Comparison of ENCODE assay signal across 8 cellular contexts in genomic region chr21:43352568-43353281, GRCh38.
DNase-seq lines count a peak whose midpoint lies in the region; ATAC-seq lines count a peak whose summit lies in the region.

No MANE protein-coding gene starts in this region.

- peak overlapping the region; percentile 45 to 86 (median 82) for H3K27ac Mint-ChIP-seq in CD4-positive, CD25-positive, alpha-beta regulatory T cell
- H3K27ac Mint-ChIP-seq in activated naive CD8-positive, alpha-beta T cell treated with anti-CD3 and anti-CD28 coated beads, Interleukin-2, amount 50 U/mL, for 24 hours: peak overlapping the region; percentile 83

- no peaks in the 10 kb centered on the region for H3K9me3 Mint-ChIP-seq in CD4-positive, CD25-positive, alpha-beta regulatory T cell
- H3K9me3 Mint-ChIP-seq in activated naive CD8-positive, alpha-beta T cell treated with anti-CD3 and anti-CD28 coated beads, Interleukin-2, amount 50 U/mL, for 24 hours: no peaks in the 10 kb centered on the region

- no peaks in the 10 kb centered on the region for H3K36me3 Mint-ChIP-seq in CD4-positive, CD25-positive, alpha-beta regulatory T cell
- H3K36me3 Mint-ChIP-seq in activated naive CD8-positive, alpha-beta T cell treated with anti-CD3 and anti-CD28 coated beads, Interleukin-2, amount 50 U/mL, for 24 hours (ENCODE audit: low read depth): no peaks in the 10 kb centered on the region

- no peak overlapping the region for H3K4me3 Mint-ChIP-seq in CD4-positive, CD25-positive, alpha-beta regulatory T cell
- H3K4me3 Mint-ChIP-seq in activated naive CD8-positive, alpha-beta T cell treated with anti-CD3 and anti-CD28 coated beads, Interleukin-2, amount 50 U/mL, for 24 hours: no peak overlapping the region

- peaks cover 0 to 11% (median 5%) of the 10 kb centered on the region in 4 donors for H3K4me1 Mint-ChIP-seq in CD4-positive, CD25-positive, alpha-beta regulatory T cell
- peaks cover 8% of the 10 kb centered on the region for H3K4me1 Mint-ChIP-seq in activated naive CD8-positive, alpha-beta T cell treated with anti-CD3 and anti-CD28 coated beads, Interleukin-2, amount 50 U/mL, for 24 hours

- peak; percentile 23 to 69 (median 34) for DNase-seq in CD4-positive, CD25-positive, alpha-beta regulatory T cell
- no peak for DNase-seq in activated naive CD8-positive, alpha-beta T cell treated with anti-CD3 and anti-CD28 coated beads, Interleukin-2, amount 50 U/mL, for 24 hours
- DNase-seq in NCI-H748 (lab: John Stamatoyannopoulos, UW; ENCODE audit: unreplicated experiment) (no peak), NCI-H446 treated with DMSO at 0.1 percent for 48 hours (lab: John Stamatoyannopoulos, UW) (no peak), AML-193 (lab: John Stamatoyannopoulos, UW) (no peak), NCI-H2029 (lab: John Stamatoyannopoulos, UW) (no peak)

- H3K27ac ChIP-seq in CD4-positive, CD25-positive, alpha-beta regulatory T cell (ENCODE audit: insufficient read depth, low read length, poor library complexity, severe bottlenecking): peak overlapping the region; percentile 56

- H3K27me3 Mint-ChIP-seq in CD4-positive, CD25-positive, alpha-beta regulatory T cell: no peaks in the 10 kb centered on the region
- no peaks in the 10 kb centered on the region for H3K27me3 Mint-ChIP-seq in activated naive CD8-positive, alpha-beta T cell treated with anti-CD3 and anti-CD28 coated beads, Interleukin-2, amount 50 U/mL, for 24 hours

- H3K4me1 ChIP-seq in CD4-positive, CD25-positive, alpha-beta regulatory T cell (ENCODE audit: control insufficient read depth, insufficient read depth, low read length, poor library complexity, severe bottlenecking): no peaks in the 10 kb centered on the region

- H3K9me3 ChIP-seq in CD4-positive, CD25-positive, alpha-beta regulatory T cell (ENCODE audit: control insufficient read depth in 2 of 2, low read length in 2 of 2): no peaks in the 10 kb centered on the region

- H3K36me3 ChIP-seq in CD4-positive, CD25-positive, alpha-beta regulatory T cell (ENCODE audit: control insufficient read depth, insufficient read depth, low read length): no peaks in the 10 kb centered on the region

- no peak overlapping the region for H3K4me3 ChIP-seq in CD4-positive, CD25-positive, alpha-beta regulatory T cell (ENCODE audit: low read depth, low read length)

- ATAC-seq in CD4-positive, CD25-positive, alpha-beta regulatory T cell (ENCODE audit: low read depth in 2 of 2): peak; percentile 56 to 59
- peak; percentile 83 for ATAC-seq in GM19324 (IDR thresholded peaks at IDR 0.05; ENCODE audit: low FRiP score, unreplicated experiment)
- ATAC-seq in HG03280 (IDR thresholded peaks at IDR 0.05; ENCODE audit: unreplicated experiment): peak; percentile 88
- peak; percentile 52 for ATAC-seq in activated naive CD8-positive, alpha-beta T cell treated with anti-CD3 and anti-CD28 coated beads, Interleukin-2, amount 50 U/mL, for 24 hours

- no peaks in the 10 kb centered on the region for H3K27me3 ChIP-seq in CD4-positive, CD25-positive, alpha-beta regulatory T cell (ENCODE audit: control insufficient read depth, insufficient read depth, low read length)

Comparison
In these comparisons a context has a peak if more than half of its experiments do, and no peak if none do; other contexts are left out.
1. DNase-seq: peak in CD4-positive, CD25-positive, alpha-beta regulatory T cell (3 of 3); none in activated naive CD8-positive, alpha-beta T cell treated with anti-CD3 and anti-CD28 coated beads, Interleukin-2, amount 50 U/mL, for 24 hours (single experiment), NCI-H748 (single experiment), NCI-H446 treated with DMSO at 0.1 percent for 48 hours (single experiment), AML-193 (0 of 2) and NCI-H2029 (single experiment).
2. Peak in every context shown above with its lines, with median percentiles within 50 percentile points of each other: ATAC-seq.